ENCODE assay signal across 16 cellular contexts in the genomic region with DNA sequence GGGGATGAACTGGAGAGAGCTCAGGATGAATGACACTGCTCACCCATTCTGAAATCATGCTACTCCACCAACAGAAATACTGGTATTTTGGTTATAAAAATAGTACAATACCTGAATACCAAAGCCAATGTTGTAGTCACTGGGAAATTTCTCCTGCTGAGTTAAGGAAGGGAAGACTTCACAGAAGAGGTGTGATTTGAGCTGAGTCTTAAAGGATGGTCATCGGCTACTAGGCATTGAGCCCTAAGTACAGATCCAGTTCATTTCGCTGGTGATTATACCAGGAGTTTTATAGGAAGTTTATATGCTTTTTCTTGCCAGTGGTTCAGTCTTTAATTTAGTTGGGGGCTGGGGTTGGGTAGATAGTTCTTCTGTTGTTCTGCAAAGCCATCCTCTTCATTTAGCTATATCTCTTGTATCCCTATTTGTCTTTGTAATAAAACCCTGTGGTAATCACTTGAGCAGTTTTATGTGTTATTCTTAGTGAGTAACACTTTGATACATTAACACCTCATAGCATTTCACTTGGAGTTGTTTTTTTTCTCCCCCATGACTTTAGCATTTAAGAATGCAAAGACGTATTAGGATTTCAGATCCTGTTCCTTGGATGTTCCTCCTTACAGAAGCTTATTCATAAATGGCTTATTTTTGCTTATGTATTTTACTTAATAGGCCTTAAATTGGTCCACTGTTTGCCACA.
A peak's percentile ranks its signal among the peaks of the same experiment; 100 is the strongest.
DNase-seq lines count a peak whose midpoint lies in the region; ATAC-seq and TF ChIP-seq lines count a peak whose summit lies in the region.
"Had no signal": no experiment of that assay in that cellular context is flagged by ENCODE, and none has a peak within 500 bp of the region (broad histone marks: within the 10 kb centered on the region; RNA-seq: fewer than 3 reads in every experiment).

No MANE protein-coding gene starts in this region.

- no peak for TF ChIP-seq CTCF in right lobe of liver (IDR thresholded peaks at IDR 0.05)

- no peak overlapping the region for H3K27ac ChIP-seq in right lobe of liver
- H3K27ac ChIP-seq: HL-60, KMS-11 had no signal

- intact Hi-C loops in right lobe of liver (cut with DNase I) = no loop called here

- peak; percentile 23 for DNase-seq in HT1080 (ENCODE audit: low read depth)
- DNase-seq in dermis blood vessel endothelial cell = peak; percentile 24
- DNase-seq in left kidney (ENCODE audit: low read depth, low spot score) = peak; percentile 77
- DNase-seq in mucosa of gallbladder (ENCODE audit: low spot score) = no peak
- DNase-seq in right lobe of liver = no peak
- DNase-seq: activated CD4-positive, alpha-beta T cell treated with anti-CD3 and anti-CD28 coated beads, Interleukin-2, amount 50 U/mL, for 4 hours; DND-41; NCI-H146; NCI-H446 treated with DMSO at 0.1 percent for 48 hours; stimulated activated CD4-positive, alpha-beta T cell treated with anti-CD3 and anti-CD28 coated beads, Interleukin-12 subunit alpha, Interleukin-12 subunit beta, amount 100 ng/mL, for 4 hours had no signal

- no peaks in the 10 kb centered on the region for H3K4me1 ChIP-seq in right lobe of liver

- no peak overlapping the region for H3K4me3 ChIP-seq in right lobe of liver

- no peaks in the 10 kb centered on the region for H3K36me3 ChIP-seq in right lobe of liver

- WGBS in right lobe of liver (ENCODE audit: insufficient coverage, low coverage, low lambda C conversion rate, missing lambda C conversion rate) = 75% methylated on average over 3 of the region's 3 CpGs

- no peak for ATAC-seq in HG03108 (IDR thresholded peaks at IDR 0.05; ENCODE audit: unreplicated experiment)
- ATAC-seq in right lobe of liver = no peak
- no peak for ATAC-seq in HG02885 (IDR thresholded peaks at IDR 0.05; ENCODE audit: poor library complexity, unreplicated experiment)
- ATAC-seq: esophagus mucosa, SK-N-SH treated with all-trans-retinoic acid at 6 μM for 48 hours had no signal

- TF ChIP-seq POLR2A in right lobe of liver (IDR thresholded peaks at IDR 0.05) = no peak

- H3K9me3 ChIP-seq in right lobe of liver = peaks cover 0 to 15% (median 3%) of the 10 kb centered on the region in 4 donors

- H3K27me3 ChIP-seq in right lobe of liver = no peaks in the 10 kb centered on the region

Comparison
In these comparisons a context has a peak if more than half of its experiments do, and no peak if none do; other contexts are left out.
1. DNase-seq: peak in HT1080 (single experiment), dermis blood vessel endothelial cell (single experiment) and left kidney (single experiment); none in mucosa of gallbladder (single experiment) and right lobe of liver (0 of 3).